19 cellular contexts compared by ENCODE assay signal in the genomic region with DNA sequence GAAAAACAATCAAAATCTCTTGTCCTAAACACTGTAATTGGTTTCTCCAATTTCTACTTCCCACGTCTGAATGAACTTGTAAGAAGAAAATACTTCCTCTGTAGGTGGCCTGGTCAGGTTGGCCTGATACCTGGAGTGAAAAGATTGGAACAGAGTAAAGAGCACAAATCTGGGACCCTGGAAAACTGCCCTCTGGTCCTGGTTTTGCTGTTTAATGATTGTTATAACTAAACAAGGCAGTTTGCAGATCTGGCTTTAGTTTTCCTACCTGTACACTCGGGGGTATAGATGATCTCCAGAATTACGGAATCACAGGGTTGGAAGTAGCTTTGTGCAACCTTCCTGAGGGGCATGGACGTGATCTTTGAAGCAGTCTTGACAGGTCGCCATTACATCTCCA.
DNase-seq lines count a peak whose midpoint lies in the region; ATAC-seq, FAIRE-seq and TF ChIP-seq lines count a peak whose summit lies in the region.
"Had no signal": no experiment of that assay in that cellular context is flagged by ENCODE, and none has a peak within 500 bp of the region (broad histone marks: within the 10 kb centered on the region; RNA-seq: fewer than 3 reads in every experiment).

No MANE protein-coding gene starts in this region.

- H3K27me3 Mint-ChIP-seq in glutamatergic neuron (ENCODE audit: unreplicated experiment) (peaks cover 2% of the 10 kb centered on the region), mesothelial cell of epicardium (ENCODE audit: low read depth) (no peaks in the 10 kb centered on the region), osteocyte (ENCODE audit: unreplicated experiment) (no peaks in the 10 kb centered on the region)
- H3K27me3 Mint-ChIP-seq in naive thymus-derived CD8-positive, alpha-beta T cell = no peaks in the 10 kb centered on the region
- H3K27me3 Mint-ChIP-seq: CD4-positive, alpha-beta memory T cell; IgD-negative memory B cell had no signal

- no peak for TF ChIP-seq POLR2A in H54 (IDR thresholded peaks at IDR 0.05; ENCODE audit: low read depth, low read length)

- POLR2A ChIA-PET in naive thymus-derived CD8-positive, alpha-beta T cell (lab: Charles Lee) = no interaction called here

- H3K4me1 Mint-ChIP-seq in glutamatergic neuron (ENCODE audit: low read depth, unreplicated experiment) (peaks cover 58% of the 10 kb centered on the region), mesothelial cell of epicardium (peaks cover 54% of the 10 kb centered on the region), osteocyte (ENCODE audit: unreplicated experiment) (peaks cover 70% of the 10 kb centered on the region)
- H3K4me1 Mint-ChIP-seq in naive thymus-derived CD8-positive, alpha-beta T cell = peaks cover 16 to 42% (median 25%) of the 10 kb centered on the region in 4 donors

- DNase-seq in H54 (ENCODE audit: insufficient read length, low spot score) (no peak), glutamatergic neuron (no peak), mesothelial cell of epicardium (ENCODE audit: low spot score in 2 of 2, unreplicated experiment in 2 of 2) (no peak), osteocyte (ENCODE audit: extremely low spot score, unreplicated experiment) (no peak), AML-193 (lab: John Stamatoyannopoulos, UW) (no peak), NCI-H2081 treated with DMSO at 0.1 percent for 48 hours (lab: John Stamatoyannopoulos, UW) (no peak), NCI-H1092 (lab: John Stamatoyannopoulos, UW) (no peak)
- no peak for DNase-seq in naive thymus-derived CD8-positive, alpha-beta T cell
- DNase-seq: ACHN; CD4-positive, alpha-beta memory T cell; COR-L47; GM23248; HCEC 1CT; KBM-7 had no signal

- TF ChIP-seq CTCF in glutamatergic neuron (IDR thresholded peaks at IDR 0.05; ENCODE audit: partially characterized antibody, unreplicated experiment) = no peak
- no peak for TF ChIP-seq CTCF in mesothelial cell of epicardium (IDR thresholded peaks at IDR 0.05; ENCODE audit: unreplicated experiment)
- TF ChIP-seq CTCF in osteocyte (IDR thresholded peaks at IDR 0.05) = no peak

- peak overlapping the region; percentile 69 for H3K27ac Mint-ChIP-seq in glutamatergic neuron (ENCODE audit: unreplicated experiment)
- peak overlapping the region; percentile 56 for H3K27ac Mint-ChIP-seq in mesothelial cell of epicardium
- peak overlapping the region; percentile 14 for H3K27ac Mint-ChIP-seq in osteocyte (ENCODE audit: unreplicated experiment)
- peak overlapping the region in 2 of 10 donors; percentile 9 to 23 for H3K27ac Mint-ChIP-seq in naive thymus-derived CD8-positive, alpha-beta T cell
- H3K27ac Mint-ChIP-seq: CD4-positive, alpha-beta memory T cell; IgD-negative memory B cell had no signal

- H3K9me3 Mint-ChIP-seq in glutamatergic neuron (ENCODE audit: unreplicated experiment) = peaks cover 2% of the 10 kb centered on the region
- peaks cover 4% of the 10 kb centered on the region for H3K9me3 Mint-ChIP-seq in mesothelial cell of epicardium
- no peaks in the 10 kb centered on the region for H3K9me3 Mint-ChIP-seq in osteocyte (ENCODE audit: unreplicated experiment)
- H3K9me3 Mint-ChIP-seq in naive thymus-derived CD8-positive, alpha-beta T cell = no peaks in the 10 kb centered on the region
- H3K9me3 Mint-ChIP-seq: CD4-positive, alpha-beta memory T cell had no signal

- H3K36me3 Mint-ChIP-seq in glutamatergic neuron (ENCODE audit: unreplicated experiment) (peaks cover 4% of the 10 kb centered on the region), mesothelial cell of epicardium (peaks cover 5% of the 10 kb centered on the region), osteocyte (ENCODE audit: unreplicated experiment) (peaks cover 4% of the 10 kb centered on the region)
- peaks cover 0 to 2% (median 1%) of the 10 kb centered on the region in 3 donors for H3K36me3 Mint-ChIP-seq in naive thymus-derived CD8-positive, alpha-beta T cell
- H3K36me3 Mint-ChIP-seq: CD4-positive, alpha-beta memory T cell; IgD-negative memory B cell had no signal

- H3K4me3 Mint-ChIP-seq in glutamatergic neuron (ENCODE audit: unreplicated experiment) = peak overlapping the region; percentile 28
- H3K4me3 Mint-ChIP-seq in mesothelial cell of epicardium = no peak overlapping the region
- H3K4me3 Mint-ChIP-seq in osteocyte (ENCODE audit: unreplicated experiment) = no peak overlapping the region
- no peak overlapping the region for H3K4me3 Mint-ChIP-seq in naive thymus-derived CD8-positive, alpha-beta T cell
- H3K4me3 Mint-ChIP-seq: CD4-positive, alpha-beta memory T cell; IgD-negative memory B cell had no signal

- ATAC-seq in naive thymus-derived CD8-positive, alpha-beta T cell = no peak

- peak; percentile 23 for FAIRE-seq in H54 (lab: Jason Lieb, UNC)
- FAIRE-seq: A204.1, G401.6, GM12891, HTR-8/SVneo had no signal
